ENCODE assay signal across 9 cellular contexts in the genomic region with DNA sequence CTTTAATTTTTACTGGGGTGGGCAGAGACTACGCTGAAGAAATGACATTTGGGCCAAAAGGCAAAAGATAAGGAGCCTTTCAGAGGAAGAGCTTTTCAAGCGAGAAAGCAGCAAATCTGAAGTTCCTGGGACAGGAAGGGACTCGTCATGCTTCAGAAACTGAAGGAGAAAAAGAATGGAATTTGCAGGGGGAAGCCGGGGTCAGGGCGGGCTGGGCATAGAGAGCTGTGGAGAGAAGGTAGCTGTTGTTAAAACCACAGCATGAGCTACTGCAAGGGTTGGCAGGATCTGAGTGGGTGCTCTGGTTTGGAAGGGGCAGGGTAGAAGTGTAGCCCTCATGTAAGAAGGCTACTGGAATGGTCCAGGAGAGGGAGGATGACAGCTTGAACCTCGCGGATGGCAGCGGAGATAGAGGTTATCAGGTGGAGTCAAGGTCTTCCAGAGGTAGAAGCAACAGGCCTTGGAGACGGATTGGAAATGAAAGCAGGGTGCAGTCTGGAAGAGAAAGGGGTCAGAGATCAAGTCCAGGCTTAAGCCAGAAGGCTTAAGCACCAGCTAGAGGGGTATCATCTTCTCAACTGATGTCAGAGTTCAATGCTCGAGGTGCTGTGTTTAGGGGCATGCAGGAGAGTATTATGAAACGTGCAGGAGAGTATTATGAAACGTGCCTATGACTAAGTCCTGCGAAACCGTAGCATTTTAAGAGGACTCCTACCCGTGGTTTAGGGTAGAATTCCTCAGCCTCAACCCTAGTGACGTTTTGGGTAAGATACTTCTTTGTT. TPM values are rescaled to one million over a fixed set of nuclear protein-coding genes. Genes with fewer than 3 reads are reported as not detected.
A peak's percentile ranks its signal among the peaks of the same experiment; 100 is the strongest.
DNase-seq lines count a peak whose midpoint lies in the region; ATAC-seq and TF ChIP-seq lines count a peak whose summit lies in the region.
"Had no signal": no experiment of that assay in that cellular context is flagged by ENCODE, and none has a peak within 500 bp of the region (broad histone marks: within the 10 kb centered on the region; RNA-seq: fewer than 3 reads in every experiment).

No MANE protein-coding gene starts in this region.

- H3K36me3 ChIP-seq in heart right ventricle: no peaks in the 10 kb centered on the region
- H3K36me3 ChIP-seq in lower lobe of right lung: no peaks in the 10 kb centered on the region
- H3K36me3 ChIP-seq in aorta (ENCODE audit: control insufficient read depth in 1 of 2, insufficient read depth in 2 of 2, low read length in 1 of 2): no peaks in the 10 kb centered on the region
- no peaks in the 10 kb centered on the region for H3K36me3 ChIP-seq in naive thymus-derived CD4-positive, alpha-beta T cell (ENCODE audit: control insufficient read depth in 2 of 3, insufficient read depth in 3 of 3, low read length in 3 of 3)

- H3K27ac Mint-ChIP-seq in chondrocyte (ENCODE audit: unreplicated experiment) (peak overlapping the region; percentile 95), natural killer cell (no peak overlapping the region)
- no peak overlapping the region for H3K27ac Mint-ChIP-seq in naive thymus-derived CD4-positive, alpha-beta T cell

- H3K4me1 Mint-ChIP-seq in chondrocyte (ENCODE audit: low read depth) (peaks cover 88% of the 10 kb centered on the region), natural killer cell (peaks cover 9 to 12% of the 10 kb centered on the region in 2 donors)
- H3K4me1 Mint-ChIP-seq in naive thymus-derived CD4-positive, alpha-beta T cell: peaks cover 0 to 7% (median 4%) of the 10 kb centered on the region in 7 donors

- H3K9me3 Mint-ChIP-seq in chondrocyte (ENCODE audit: low read depth): no peaks in the 10 kb centered on the region
- no peaks in the 10 kb centered on the region for H3K9me3 Mint-ChIP-seq in naive thymus-derived CD4-positive, alpha-beta T cell
- H3K9me3 Mint-ChIP-seq in natural killer cell: no peaks in the 10 kb centered on the region

- H3K4me3 Mint-ChIP-seq in chondrocyte (ENCODE audit: unreplicated experiment) (peak overlapping the region; percentile 31), natural killer cell (no peak overlapping the region)
- no peak overlapping the region for H3K4me3 Mint-ChIP-seq in naive thymus-derived CD4-positive, alpha-beta T cell

- H3K36me3 Mint-ChIP-seq in chondrocyte (ENCODE audit: low read depth) (no peaks in the 10 kb centered on the region), natural killer cell (no peaks in the 10 kb centered on the region)
- H3K36me3 Mint-ChIP-seq in naive thymus-derived CD4-positive, alpha-beta T cell: peaks cover 0 to 8% (median 4%) of the 10 kb centered on the region in 5 donors

- H3K27me3 ChIP-seq in heart right ventricle: no peaks in the 10 kb centered on the region
- no peaks in the 10 kb centered on the region for H3K27me3 ChIP-seq in lower lobe of right lung (ENCODE audit: low read depth)
- H3K27me3 ChIP-seq in aorta (ENCODE audit: control insufficient read depth in 1 of 2, insufficient read depth in 2 of 2, low read length in 1 of 2): no peaks in the 10 kb centered on the region
- H3K27me3 ChIP-seq in naive thymus-derived CD4-positive, alpha-beta T cell (ENCODE audit: control insufficient read depth in 2 of 2, insufficient read depth in 2 of 2, low read length in 2 of 2): no peaks in the 10 kb centered on the region

- intact Hi-C loops in heart right ventricle (cut with DNase I) (no loop called here), left cardiac atrium (cut with DNase I) (no loop called here), lower lobe of right lung (cut with DNase I) (no loop called here), aorta (cut with DNase I) (loop anchor here in 1 of 2 donors (10.0 kb wide), 1 partner anchor 1211 kb away; no protein-coding TSS in a partner anchor), natural killer cell (cut with micrococcal nuclease) (no loop called here)
- intact Hi-C loops in naive thymus-derived CD4-positive, alpha-beta T cell (cut with micrococcal nuclease): no loop called here

- H3K27me3 Mint-ChIP-seq in chondrocyte (ENCODE audit: low read depth) (no peaks in the 10 kb centered on the region), natural killer cell (ENCODE audit: low read depth in 2 of 2) (no peaks in the 10 kb centered on the region)
- peaks cover 0 to 6% (median 0%) of the 10 kb centered on the region in 5 donors for H3K27me3 Mint-ChIP-seq in naive thymus-derived CD4-positive, alpha-beta T cell

- CTCF ChIA-PET in naive thymus-derived CD4-positive, alpha-beta T cell (lab: Charles Lee): no interaction called here

- H3K9me3 ChIP-seq in heart right ventricle: no peaks in the 10 kb centered on the region
- H3K9me3 ChIP-seq in lower lobe of right lung: no peaks in the 10 kb centered on the region
- no peaks in the 10 kb centered on the region for H3K9me3 ChIP-seq in aorta (ENCODE audit: control insufficient read depth, low read length)
- H3K9me3 ChIP-seq in naive thymus-derived CD4-positive, alpha-beta T cell (ENCODE audit: control insufficient read depth in 2 of 3, low read length in 3 of 3): no peaks in the 10 kb centered on the region

- POLR2A ChIA-PET in naive thymus-derived CD4-positive, alpha-beta T cell (lab: Charles Lee): no interaction called here

- H3K4me3 ChIP-seq in heart right ventricle: no peak overlapping the region
- no peak overlapping the region for H3K4me3 ChIP-seq in lower lobe of right lung
- no peak overlapping the region for H3K4me3 ChIP-seq in aorta (ENCODE audit: low read length in 2 of 2)
- H3K4me3 ChIP-seq in naive thymus-derived CD4-positive, alpha-beta T cell (ENCODE audit: low read length): no peak overlapping the region

- WGBS in heart right ventricle, 2 donors: 54 to 61% methylated on average over 16 of the region's 16 CpGs
- 31 to 46% methylated on average over 16 of the region's 16 CpGs for WGBS in aorta, 2 donors

- DNase-seq in heart right ventricle: no peak
- no peak for DNase-seq in left cardiac atrium
- no peak for DNase-seq in chondrocyte (ENCODE audit: low spot score)
- no peak for DNase-seq in lower lobe of right lung
- no peak for DNase-seq in aorta
- no peak for DNase-seq in naive thymus-derived CD4-positive, alpha-beta T cell
- DNase-seq in natural killer cell: no peak
- DNase-seq in NCI-H345 treated with DMSO at 0.1 percent for 48 hours (lab: John Stamatoyannopoulos, UW; ENCODE audit: unreplicated experiment): no peak
- DNase-seq: activated T-cell treated with anti-CD3 and anti-CD28 coated beads, Interleukin-2, amount 50 U/mL, for 1 hour had no signal

- ATAC-seq in heart right ventricle: peak in 3 of 8 donors; percentile 16 to 23 (median 21)
- ATAC-seq in left cardiac atrium: no peak
- peak in 1 of 2 donors; percentile 22 for ATAC-seq in lower lobe of right lung
- ATAC-seq in aorta (ENCODE audit: low FRiP score): no peak
- no peak for ATAC-seq in naive thymus-derived CD4-positive, alpha-beta T cell
- no peak for ATAC-seq in natural killer cell

- TF ChIP-seq CTCF in heart right ventricle (IDR thresholded peaks at IDR 0.05) (no peak), chondrocyte (IDR thresholded peaks at IDR 0.05) (no peak), lower lobe of right lung (IDR thresholded peaks at IDR 0.05) (no peak), natural killer cell (IDR thresholded peaks at IDR 0.05) (no peak)

- H3K4me1 ChIP-seq in heart right ventricle (peaks cover 12 to 97% (median 72%) of the 10 kb centered on the region in 9 donors), lower lobe of right lung (peaks cover 43% of the 10 kb centered on the region), aorta (ENCODE audit: control insufficient read depth in 1 of 2, insufficient read depth in 2 of 2, low read length in 2 of 2) (peaks cover 6 to 10% of the 10 kb centered on the region in 2 donors)
- no peaks in the 10 kb centered on the region for H3K4me1 ChIP-seq in naive thymus-derived CD4-positive, alpha-beta T cell (ENCODE audit: control insufficient read depth in 2 of 2, insufficient read depth in 2 of 2, low read length in 2 of 2)

- peak overlapping the region in 9 of 10 donors; percentile 4 to 86 (median 58) for H3K27ac ChIP-seq in heart right ventricle
- peak overlapping the region; percentile 5 for H3K27ac ChIP-seq in lower lobe of right lung
- peak overlapping the region; percentile 87 to 88 for H3K27ac ChIP-seq in aorta (ENCODE audit: low read depth in 1 of 2, low read length in 2 of 2)
- H3K27ac ChIP-seq in naive thymus-derived CD4-positive, alpha-beta T cell (ENCODE audit: low read depth, low read length): no peak overlapping the region

RNA-seq across cellular contexts. Expression of gene ATP8B1, which starts 18.9 kb away (rescaled TPM):
- total RNA-seq in heart right ventricle (10 to 100 TPM in 4 of 10 donors, 1 to 10 TPM in 6; 4.1 to 16.5 (median 8.1) TPM), left cardiac atrium (10 to 100 TPM in 1 of 2 donors, 1 to 10 TPM in 1; 6.4 to 14.9 TPM), chondrocyte (28.1 to 38.3 TPM (median 35.4 TPM) in 3 replicates), lower lobe of right lung (27.2 TPM), aorta (100 to 1,000 TPM in 1 of 2 donors, 10 to 100 TPM in 1; 76.5 to 101 TPM), natural killer cell (not detected)
- polyA plus RNA-seq in heart right ventricle (1 to 10 TPM; 2.7 to 3.7 TPM), aorta (10 to 100 TPM; 11.6 to 33.1 TPM)
- total RNA-seq in naive thymus-derived CD4-positive, alpha-beta T cell: not detected
- not detected for polyA plus RNA-seq in naive thymus-derived CD4-positive, alpha-beta T cell
